In the genomic region with DNA sequence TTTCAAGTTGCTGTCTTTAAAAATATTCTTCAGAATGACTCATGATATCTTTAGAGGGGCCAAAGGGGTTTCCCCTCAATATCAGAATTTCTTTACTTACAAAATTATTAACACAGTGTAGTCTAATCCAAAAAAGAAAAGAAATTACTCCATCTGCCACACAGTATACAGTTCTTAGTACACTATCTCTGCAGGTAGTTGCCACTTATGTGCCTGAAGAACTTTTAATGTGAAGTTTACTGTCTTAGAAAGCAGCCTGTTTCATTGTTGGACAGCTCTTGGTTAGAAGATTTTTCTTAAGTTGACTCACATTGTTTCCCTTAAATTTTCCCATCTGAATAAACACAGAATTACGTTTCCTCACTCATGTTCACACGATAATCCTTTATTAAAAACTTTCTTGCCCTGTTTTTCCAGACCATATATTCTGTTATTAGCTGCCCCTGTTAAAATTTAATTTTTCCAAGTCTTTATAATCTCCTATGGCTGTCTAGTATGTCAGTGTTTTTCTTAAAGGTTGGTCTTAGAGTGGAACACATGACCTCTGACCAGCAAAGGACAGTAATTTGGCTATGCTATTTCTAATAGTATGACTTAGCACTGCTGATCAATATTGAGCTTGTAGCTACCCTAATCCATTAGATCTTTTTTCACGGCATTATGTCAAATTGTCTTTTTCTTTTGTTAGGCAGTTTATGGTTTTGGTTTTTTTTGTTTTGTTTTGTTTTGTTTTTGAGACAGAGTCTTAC, we compare ENCODE assay signal across 15 cellular contexts. TPM values are rescaled to one million over a fixed set of nuclear protein-coding genes. Genes with fewer than 3 reads are reported as not detected.
DNase-seq lines count a peak whose midpoint lies in the region; ATAC-seq and TF ChIP-seq lines count a peak whose summit lies in the region.
"Had no signal": no experiment of that assay in that cellular context is flagged by ENCODE, and none has a peak within 500 bp of the region (broad histone marks: within the 10 kb centered on the region; RNA-seq: fewer than 3 reads in every experiment).

No MANE protein-coding gene starts in this region.

- H4K20me1 ChIP-seq in neural progenitor cell (ENCODE audit: low read depth), result no peaks in the 10 kb centered on the region

- no peak for TF ChIP-seq POLR2A in heart left ventricle (IDR thresholded peaks at IDR 0.05)

- DNase-seq in AG09309 (ENCODE audit: low read depth), result peak; percentile 8
- no peak for DNase-seq in neural progenitor cell (ENCODE audit: low spot score)
- no peak for DNase-seq in NK-92 (lab: John Stamatoyannopoulos, UW; ENCODE audit: unreplicated experiment)
- no peak for DNase-seq in effector memory CD8-positive, alpha-beta T cell
- no peak for DNase-seq in heart left ventricle
- DNase-seq: activated CD4-positive, alpha-beta T cell treated with anti-CD3 and anti-CD28 coated beads, Interleukin-2, amount 50 U/mL, for 48 hours; naive thymus-derived CD4-positive, alpha-beta T cell; OCI-M1; T-helper 2 cell had no signal

- ATAC-seq in GM18909 (IDR thresholded peaks at IDR 0.05; ENCODE audit: poor library complexity, unreplicated experiment) (peak; percentile 63), HG02610 (IDR thresholded peaks at IDR 0.05; ENCODE audit: unreplicated experiment) (peak; percentile 91), HG03439 (IDR thresholded peaks at IDR 0.05; ENCODE audit: unreplicated experiment) (peak; percentile 69), heart left ventricle (no peak)
- no peak for ATAC-seq in effector memory CD8-positive, alpha-beta T cell (replicated peaks)
- ATAC-seq: naive thymus-derived CD4-positive, alpha-beta T cell had no signal

- H3K9ac ChIP-seq in neural progenitor cell, result no peak overlapping the region

- intact Hi-C loops in heart left ventricle (cut with DNase I), result no loop called here

- H2AFZ ChIP-seq in neural progenitor cell (replicated peaks), result no peak overlapping the region

- TF ChIP-seq CTCF in AG09309 (IDR thresholded peaks at IDR 0.05; ENCODE audit: control insufficient read depth, insufficient read depth, low read depth, low read length, missing control alignments) (no peak), neural progenitor cell (IDR thresholded peaks at IDR 0.05) (no peak), heart left ventricle (IDR thresholded peaks at IDR 0.05) (no peak)

- H3K4me1 ChIP-seq in neural progenitor cell (no peaks in the 10 kb centered on the region), heart left ventricle (no peaks in the 10 kb centered on the region)
- H3K4me1 ChIP-seq: right atrium auricular region, tibial nerve had no signal

- WGBS in heart left ventricle, 4 donors, result 93 to 97% (median 94%) methylated on average over 3 of the region's 3 CpGs

- no peaks in the 10 kb centered on the region for H3K27me3 Mint-ChIP-seq in neural progenitor cell (ENCODE audit: insufficient read depth, low read depth)
- H3K27me3 Mint-ChIP-seq in effector memory CD8-positive, alpha-beta T cell, result no peaks in the 10 kb centered on the region
- H3K27me3 Mint-ChIP-seq: activated naive CD8-positive, alpha-beta T cell; naive thymus-derived CD4-positive, alpha-beta T cell had no signal

- H3K9me3 Mint-ChIP-seq in neural progenitor cell, result no peaks in the 10 kb centered on the region
- H3K9me3 Mint-ChIP-seq in effector memory CD8-positive, alpha-beta T cell, result no peaks in the 10 kb centered on the region
- H3K9me3 Mint-ChIP-seq: naive thymus-derived CD4-positive, alpha-beta T cell had no signal

- H3K4me3 Mint-ChIP-seq in neural progenitor cell, result no peak overlapping the region
- H3K4me3 Mint-ChIP-seq in effector memory CD8-positive, alpha-beta T cell, result no peak overlapping the region
- H3K4me3 Mint-ChIP-seq: activated naive CD8-positive, alpha-beta T cell; naive thymus-derived CD4-positive, alpha-beta T cell had no signal

- no peak overlapping the region for H3K4me3 ChIP-seq in AG09309 (ENCODE audit: control insufficient read depth, low read depth, low read length)
- H3K4me3 ChIP-seq in neural progenitor cell, result no peak overlapping the region
- no peak overlapping the region for H3K4me3 ChIP-seq in heart left ventricle
- H3K4me3 ChIP-seq: right atrium auricular region, tibial nerve had no signal

- H3K4me1 Mint-ChIP-seq in neural progenitor cell, result no peaks in the 10 kb centered on the region
- H3K4me1 Mint-ChIP-seq in effector memory CD8-positive, alpha-beta T cell (ENCODE audit: low read depth in 2 of 2), result peaks cover 9 to 10% of the 10 kb centered on the region in 2 donors

- peaks cover 26% of the 10 kb centered on the region for H3K36me3 Mint-ChIP-seq in neural progenitor cell
- no peaks in the 10 kb centered on the region for H3K36me3 Mint-ChIP-seq in effector memory CD8-positive, alpha-beta T cell (ENCODE audit: insufficient read depth)
- H3K36me3 Mint-ChIP-seq: activated naive CD8-positive, alpha-beta T cell had no signal

- H3K9me3 ChIP-seq in neural progenitor cell (ENCODE audit: low read depth), result no peaks in the 10 kb centered on the region
- no peaks in the 10 kb centered on the region for H3K9me3 ChIP-seq in heart left ventricle
- H3K9me3 ChIP-seq: right atrium auricular region, tibial nerve had no signal

- H3K36me3 ChIP-seq in neural progenitor cell, result peaks cover 4% of the 10 kb centered on the region
- peaks cover 0 to 26% (median 12%) of the 10 kb centered on the region in 9 donors for H3K36me3 ChIP-seq in heart left ventricle

- no peak overlapping the region for H3K4me2 ChIP-seq in neural progenitor cell

- H3K27ac ChIP-seq in neural progenitor cell (no peak overlapping the region), heart left ventricle (no peak overlapping the region)
- H3K27ac ChIP-seq: right atrium auricular region, tibial nerve had no signal

- H3K79me2 ChIP-seq in neural progenitor cell (ENCODE audit: low read depth), result no peaks in the 10 kb centered on the region

- no peak overlapping the region for H3K27ac Mint-ChIP-seq in neural progenitor cell
- H3K27ac Mint-ChIP-seq in effector memory CD8-positive, alpha-beta T cell, result no peak overlapping the region
- H3K27ac Mint-ChIP-seq: activated naive CD8-positive, alpha-beta T cell; naive thymus-derived CD4-positive, alpha-beta T cell had no signal

- H3K27me3 ChIP-seq in neural progenitor cell (no peaks in the 10 kb centered on the region), heart left ventricle (no peaks in the 10 kb centered on the region)
- H3K27me3 ChIP-seq: right atrium auricular region, tibial nerve had no signal

- peaks cover 3% of the 10 kb centered on the region for H3F3A ChIP-seq in neural progenitor cell (ENCODE audit: low read depth)

RNA-seq across cellular contexts. Expression of gene FKTN, which starts 21.8 kb away (rescaled TPM):
- total RNA-seq in neural progenitor cell (ENCODE audit: low replicate concordance) (34.2 and 57.7 TPM in 2 replicates), heart left ventricle (10 to 100 TPM in 3 of 9 donors, 1 to 10 TPM in 6; 3.5 to 12.9 (median 7.2) TPM)
- 1 to 10 TPM; 2.3 to 4.0 TPM for polyA plus RNA-seq in heart left ventricle

Comparison
In these comparisons a context has a peak if more than half of its experiments do, and no peak if none do; other contexts are left out.
1. ATAC-seq: peak in GM18909 (single experiment), HG02610 (single experiment) and HG03439 (single experiment); none in effector memory CD8-positive, alpha-beta T cell (single experiment) and heart left ventricle (0 of 4).